Comparison of ENCODE assay signal across 27 cellular contexts in the genomic region with DNA sequence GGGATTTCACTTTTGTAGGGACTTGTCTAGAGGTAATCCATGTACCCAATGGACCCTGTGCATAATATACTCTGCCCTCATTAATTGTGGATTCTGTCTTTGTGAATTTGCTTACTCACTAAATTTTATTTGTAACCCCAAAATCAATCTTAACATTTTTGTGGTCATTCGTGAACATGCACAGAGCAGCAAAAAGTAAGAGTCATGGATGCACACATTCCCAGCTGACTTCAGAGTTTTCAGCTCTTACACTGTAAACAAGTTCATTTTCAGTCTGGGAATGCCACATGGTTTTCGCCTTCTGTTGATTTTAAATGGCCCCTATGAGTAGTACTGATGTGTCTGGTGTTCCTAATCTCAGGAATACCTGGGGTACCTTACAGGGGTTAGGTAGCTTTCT. TPM values are rescaled to one million over a fixed set of nuclear protein-coding genes. Genes with fewer than 3 reads are reported as not detected.
DNase-seq lines count a peak whose midpoint lies in the region; ATAC-seq and TF ChIP-seq lines count a peak whose summit lies in the region.
"Had no signal": no experiment of that assay in that cellular context is flagged by ENCODE, and none has a peak within 500 bp of the region (broad histone marks: within the 10 kb centered on the region; RNA-seq: fewer than 3 reads in every experiment).

No MANE protein-coding gene starts in this region.

- no peak for ATAC-seq in CD4-positive, alpha-beta T cell (ENCODE audit: poor library complexity)
- ATAC-seq in HG03457 (IDR thresholded peaks at IDR 0.05; ENCODE audit: unreplicated experiment), result no peak

- H2AFZ ChIP-seq in KMS-11 (ENCODE audit: low read depth), result no peak overlapping the region

- CTCF ChIA-PET in CD4-positive, alpha-beta T cell (lab: Charles Lee), result interaction anchor here (0.6 kb wide), 1 partner anchor 20 kb away, joined by 3 read pairs; no protein-coding TSS in a partner anchor

- H3K9me3 ChIP-seq in CD4-positive, alpha-beta T cell (ENCODE audit: control insufficient read depth, low read length), result no peaks in the 10 kb centered on the region
- H3K9me3 ChIP-seq: breast epithelium had no signal

- no peak overlapping the region for H3K9ac ChIP-seq in KMS-11

- H3K36me3 Mint-ChIP-seq in CD4-positive, alpha-beta T cell (ENCODE audit: low read depth), result peaks cover 98% of the 10 kb centered on the region
- peaks cover 93% of the 10 kb centered on the region for H3K36me3 Mint-ChIP-seq in dendritic cell treated with granulocyte-macrophage colony-stimulating factor and Interleukin-4, amounts not matched to agents 40 ng/mL and 50 ng/mL, for 4 days (ENCODE audit: low read depth)

- peaks cover 37% of the 10 kb centered on the region for H3K4me1 Mint-ChIP-seq in CD4-positive, alpha-beta T cell (ENCODE audit: low read depth)
- H3K4me1 Mint-ChIP-seq in dendritic cell treated with granulocyte-macrophage colony-stimulating factor and Interleukin-4, amounts not matched to agents 40 ng/mL and 50 ng/mL, for 4 days (ENCODE audit: low read depth), result peaks cover 39% of the 10 kb centered on the region

- intact Hi-C loops in CD4-positive, alpha-beta T cell (cut with DNase I, micrococcal nuclease), result no loop called here
- intact Hi-C loops in dendritic cell treated with granulocyte-macrophage colony-stimulating factor and Interleukin-4, amounts not matched to agents 40 ng/mL and 50 ng/mL, for 4 days (cut with micrococcal nuclease), result no loop called here

- H3K27ac Mint-ChIP-seq in CD4-positive, alpha-beta T cell, result peak overlapping the region; percentile 12
- H3K27ac Mint-ChIP-seq in dendritic cell treated with granulocyte-macrophage colony-stimulating factor and Interleukin-4, amounts not matched to agents 40 ng/mL and 50 ng/mL, for 4 days, result peak overlapping the region; percentile 80
- H3K27ac Mint-ChIP-seq: activated naive CD8-positive, alpha-beta T cell treated with anti-CD3 and anti-CD28 coated beads for 36 hours; activated T-helper 2 cell treated with anti-CD3 and anti-CD28 coated beads, Interferon-gamma antibody, Interleukin-2, Interleukin-4, amounts not matched to agents 10 μg/mL and 5 μg/mL and 100 μg/mL, durations not matched to agents 14 hours and 24 hours and 36 hours; IgD-negative memory B cell had no signal

- no peaks in the 10 kb centered on the region for H3K27me3 Mint-ChIP-seq in CD4-positive, alpha-beta T cell
- no peaks in the 10 kb centered on the region for H3K27me3 Mint-ChIP-seq in dendritic cell treated with granulocyte-macrophage colony-stimulating factor and Interleukin-4, amounts not matched to agents 40 ng/mL and 50 ng/mL, for 4 days
- H3K27me3 Mint-ChIP-seq: activated naive CD8-positive, alpha-beta T cell treated with anti-CD3 and anti-CD28 coated beads for 36 hours; IgD-negative memory B cell had no signal

- no peak overlapping the region for H3K27ac ChIP-seq in CD4-positive, alpha-beta T cell (ENCODE audit: low read depth, low read length)
- peak overlapping the region; percentile 30; the same call in 1 of the 2 replicates for H3K27ac ChIP-seq in KMS-11
- H3K27ac ChIP-seq: breast epithelium, RWPE1, SK-N-MC had no signal

- H3K4me3 ChIP-seq in KMS-11 (IDR thresholded peaks at IDR 0.05; ENCODE audit: insufficient read depth, low read depth, low read length), result no peak overlapping the region
- H3K4me3 ChIP-seq in retinal pigment epithelial cell (ENCODE audit: low read length), result no peak overlapping the region
- H3K4me3 ChIP-seq: breast epithelium, SK-N-MC had no signal

- H4K20me1 ChIP-seq in KMS-11 (ENCODE audit: insufficient read depth), result no peaks in the 10 kb centered on the region

- no peaks in the 10 kb centered on the region for H3K79me2 ChIP-seq in KMS-11 (ENCODE audit: insufficient read depth, low read depth)

- H3K4me3 Mint-ChIP-seq in CD4-positive, alpha-beta T cell, result no peak overlapping the region
- H3K4me3 Mint-ChIP-seq in dendritic cell treated with granulocyte-macrophage colony-stimulating factor and Interleukin-4, amounts not matched to agents 40 ng/mL and 50 ng/mL, for 4 days, result no peak overlapping the region
- H3K4me3 Mint-ChIP-seq: activated naive CD8-positive, alpha-beta T cell treated with anti-CD3 and anti-CD28 coated beads for 36 hours; IgD-negative memory B cell had no signal

- peaks cover 48% of the 10 kb centered on the region for H3K4me1 ChIP-seq in KMS-11 (ENCODE audit: low read depth, poor library complexity, severe bottlenecking)
- H3K4me1 ChIP-seq: breast epithelium had no signal

- peaks cover 32% of the 10 kb centered on the region; the same call in 1 of the 2 replicates for H3K36me3 ChIP-seq in KMS-11 (ENCODE audit: insufficient read depth)
- H3K36me3 ChIP-seq: breast epithelium had no signal

- no peak for DNase-seq in CD4-positive, alpha-beta T cell
- peak; percentile 59 for DNase-seq in retinal pigment epithelial cell (ENCODE audit: low read depth)
- DNase-seq in H4 (ENCODE audit: low spot score), result no peak
- no peak for DNase-seq in stimulated activated CD4-positive, alpha-beta T cell treated with anti-CD3 and anti-CD28 coated beads, Interleukin-12 subunit alpha, Interleukin-12 subunit beta, amount 100 ng/mL, for 4 hours
- DNase-seq: activated CD4-positive, alpha-beta T cell treated with anti-CD3 and anti-CD28 coated beads, Interleukin-2, amount 50 U/mL, for 1 hour; activated naive CD8-positive, alpha-beta T cell treated with anti-CD3 and anti-CD28 coated beads for 36 hours; COR-L47; cortex of kidney; DMS79; hippocampal formation; NCI-H1694; NCI-H69; posterior cingulate gyrus; stimulated activated CD4-positive, alpha-beta T cell treated with anti-CD3 and anti-CD28 coated beads, Interleukin-1b, Interleukin-23, amount 100 ng/mL, for 48 hours; T-helper 2 cell had no signal

- no peaks in the 10 kb centered on the region for H3K9me3 Mint-ChIP-seq in CD4-positive, alpha-beta T cell
- H3K9me3 Mint-ChIP-seq in dendritic cell treated with granulocyte-macrophage colony-stimulating factor and Interleukin-4, amounts not matched to agents 40 ng/mL and 50 ng/mL, for 4 days, result no peaks in the 10 kb centered on the region
- H3K9me3 Mint-ChIP-seq: activated naive CD8-positive, alpha-beta T cell treated with anti-CD3 and anti-CD28 coated beads for 36 hours; activated T-helper 2 cell treated with anti-CD3 and anti-CD28 coated beads, Interferon-gamma antibody, Interleukin-2, Interleukin-4, amounts not matched to agents 10 μg/mL and 5 μg/mL and 100 μg/mL, durations not matched to agents 14 hours and 24 hours and 36 hours; IgD-negative memory B cell had no signal

- peak overlapping the region; percentile 32; the same call in 1 of the 2 replicates for H3K4me2 ChIP-seq in KMS-11

- POLR2A ChIA-PET in CD4-positive, alpha-beta T cell (lab: Charles Lee), result no interaction called here

- TF ChIP-seq CTCF in CD4-positive, alpha-beta T cell (IDR thresholded peaks at IDR 0.05), result no peak
- TF ChIP-seq CTCF in KMS-11 (conservative IDR thresholded peaks at IDR 0.05; ENCODE audit: low read depth, low read length), result no peak
- no peak for TF ChIP-seq CTCF in retinal pigment epithelial cell (conservative IDR thresholded peaks at IDR 0.05; ENCODE audit: low read depth, low read length)

- H3K27me3 ChIP-seq in CD4-positive, alpha-beta T cell (ENCODE audit: control insufficient read depth, insufficient read depth, low read length), result no peaks in the 10 kb centered on the region
- H3K27me3 ChIP-seq in KMS-11 (ENCODE audit: insufficient read depth, low read depth), result no peaks in the 10 kb centered on the region
- H3K27me3 ChIP-seq: breast epithelium had no signal

RNA-seq across cellular contexts. Expression of gene TAC4, which starts 24.3 kb away (rescaled TPM):
- not detected for total RNA-seq in CD4-positive, alpha-beta T cell
- total RNA-seq in H4 (2014; rRNA removed; shearing (Covaris generic)), result not detected in 2 replicates
- total RNA-seq: activated naive CD8-positive, alpha-beta T cell treated with anti-CD3 and anti-CD28 coated beads for 36 hours; activated T-helper 2 cell treated with anti-CD3 and anti-CD28 coated beads, Interferon-gamma antibody, Interleukin-2, Interleukin-4, amounts not matched to agents 10 μg/mL and 5 μg/mL and 100 μg/mL, durations not matched to agents 14 hours and 24 hours and 36 hours; breast epithelium; endothelial cell of umbilical vein; frontal cortex; liver; mononuclear cell had no signal

RNA-seq across cellular contexts. Expression of gene KAT7, which starts 35.1 kb away (rescaled TPM):
- total RNA-seq in CD4-positive, alpha-beta T cell, result 100 to 1,000 TPM; 178 to 187 TPM
- total RNA-seq in H4 (2014; rRNA removed; shearing (Covaris generic)), result 34.0 and 42.3 TPM in 2 replicates

RNA-seq across cellular contexts. Expression of gene FAM117A, which starts 59.7 kb away (rescaled TPM):
- total RNA-seq in CD4-positive, alpha-beta T cell, result 10 to 100 TPM; 23.2 to 26.5 TPM
- 6.9 and 8.1 TPM in 2 replicates for total RNA-seq in H4 (2014; rRNA removed; shearing (Covaris generic))
